ENCODE assay signal across 7 cellular contexts in the genomic region with DNA sequence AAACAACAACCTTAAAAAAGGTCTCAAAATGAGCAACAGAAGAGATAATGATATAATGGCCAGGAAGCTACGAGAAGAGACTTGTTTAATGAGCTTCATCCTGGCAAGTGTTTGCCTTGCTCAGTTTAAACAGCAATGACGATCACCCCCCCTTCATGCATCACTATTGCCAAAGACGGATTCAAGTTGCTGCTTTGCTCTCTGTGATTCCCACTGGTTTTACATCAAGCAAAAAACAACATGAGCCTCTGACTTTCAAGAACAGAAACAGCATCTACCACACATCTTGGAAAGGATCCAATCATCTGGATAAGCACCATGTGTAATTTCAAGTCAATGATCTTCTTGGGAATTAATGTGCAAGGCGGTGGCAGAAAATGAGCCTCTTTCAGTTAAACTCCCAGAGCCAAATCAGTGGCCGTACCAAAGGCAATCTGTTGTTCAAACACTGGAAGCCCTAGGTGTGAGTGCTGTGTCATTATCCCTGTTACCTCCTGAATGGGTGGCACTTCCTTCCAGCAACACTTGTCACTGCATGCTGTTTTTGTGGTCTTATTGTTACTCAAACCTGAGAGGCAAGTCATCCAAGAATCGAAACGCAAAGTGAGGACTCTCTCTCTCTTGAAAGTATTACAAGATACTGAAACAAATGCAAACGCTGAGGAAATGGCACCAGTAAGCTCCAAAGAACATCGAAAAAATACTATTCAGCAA.
DNase-seq lines count a peak whose midpoint lies in the region; ATAC-seq and TF ChIP-seq lines count a peak whose summit lies in the region.

No MANE protein-coding gene starts in this region.

- TF ChIP-seq CTCF in glutamatergic neuron (IDR thresholded peaks at IDR 0.05; ENCODE audit: partially characterized antibody, unreplicated experiment): no peak
- no peak for TF ChIP-seq CTCF in PC-9 (conservative IDR thresholded peaks at IDR 0.05)

- peaks cover 5% of the 10 kb centered on the region for H3K9me3 Mint-ChIP-seq in glutamatergic neuron (ENCODE audit: unreplicated experiment)

- ATAC-seq in HG03135 (IDR thresholded peaks at IDR 0.05; ENCODE audit: unreplicated experiment): peak; percentile 71
- ATAC-seq in HG03520 (IDR thresholded peaks at IDR 0.05; ENCODE audit: unreplicated experiment): no peak
- ATAC-seq in left colon: no peak

- H2AFZ ChIP-seq in PC-9: no peak overlapping the region

- BruUV-seq in PC-9 (replicated peaks; lab: Mats Ljungman, UMichigan): no TSS peak

- DNase-seq in GM19240 (ENCODE audit: insufficient read length, low spot score): peak; percentile 37
- DNase-seq in RPMI7951 (ENCODE audit: low read depth): peak; percentile 39
- no peak for DNase-seq in glutamatergic neuron
- no peak for DNase-seq in PC-9
- no peak for DNase-seq in left colon

- no peaks in the 10 kb centered on the region for H3K9me2 ChIP-seq in PC-9 (ENCODE audit: insufficient read depth)

- H3K4me1 ChIP-seq in PC-9 (replicated peaks; ENCODE audit: insufficient read depth): peaks cover 22% of the 10 kb centered on the region

- no peak overlapping the region for H3K4me2 ChIP-seq in PC-9

- POLR2A ChIA-PET in PC-9 (lab: Charles Lee; ENCODE audit: unreplicated experiment): interaction anchor here (0.7 kb wide), 1 partner anchor 465 kb away, joined by 5 read pairs; no protein-coding TSS in a partner anchor

- H3K27ac Mint-ChIP-seq in glutamatergic neuron (ENCODE audit: unreplicated experiment): no peak overlapping the region

- no peaks in the 10 kb centered on the region; the same call in 1 of the 2 replicates for H3K79me2 ChIP-seq in PC-9 (ENCODE audit: low read depth)

- H3K27me3 ChIP-seq in PC-9 (ENCODE audit: insufficient read depth, low read depth): no peaks in the 10 kb centered on the region

- H3K4me1 Mint-ChIP-seq in glutamatergic neuron (ENCODE audit: low read depth, unreplicated experiment): peaks cover 48% of the 10 kb centered on the region

- peaks cover 2% of the 10 kb centered on the region for H3K27me3 Mint-ChIP-seq in glutamatergic neuron (ENCODE audit: unreplicated experiment)

- H3K36me3 ChIP-seq in PC-9 (ENCODE audit: low read depth): no peaks in the 10 kb centered on the region

- CTCF ChIA-PET in PC-9 (lab: Charles Lee): no interaction called here

- H3K27ac ChIP-seq in PC-9: no peak overlapping the region

- H3K4me3 ChIP-seq in PC-9: no peak overlapping the region

- H3F3A ChIP-seq in PC-9 (ENCODE audit: insufficient read depth, low read depth): peaks cover 6% of the 10 kb centered on the region; the same call in 1 of the 2 replicates

- intact Hi-C loops in PC-9 (cut with micrococcal nuclease; ENCODE audit: unreplicated experiment): no loop called here
- intact Hi-C loops in left colon (cut with DNase I, micrococcal nuclease): no loop called here

- peaks cover 19% of the 10 kb centered on the region for H4K20me1 ChIP-seq in PC-9 (ENCODE audit: insufficient read depth)

- no peaks in the 10 kb centered on the region for H3K36me3 Mint-ChIP-seq in glutamatergic neuron (ENCODE audit: unreplicated experiment)

- no peaks in the 10 kb centered on the region for H3K9me3 ChIP-seq in PC-9 (ENCODE audit: insufficient read depth, low read depth)

- peak overlapping the region; percentile 41 for H3K4me3 Mint-ChIP-seq in glutamatergic neuron (ENCODE audit: unreplicated experiment)

Comparison
In these comparisons a context has a peak if more than half of its experiments do, and no peak if none do; other contexts are left out.
1. DNase-seq: peak in GM19240 (single experiment) and RPMI7951 (single experiment); none in glutamatergic neuron (single experiment), PC-9 (0 of 2) and left colon (0 of 2).